In genomic region chr1:60978421-60979357, GRCh38 we compare ENCODE assay signal across 8 cellular contexts.
DNase-seq lines count a peak whose midpoint lies in the region; ATAC-seq and TF ChIP-seq lines count a peak whose summit lies in the region.

No MANE protein-coding gene starts in this region.

- no peaks in the 10 kb centered on the region for H3K79me2 ChIP-seq in parathyroid adenoma

- TF ChIP-seq POLR2A in erythroblast (IDR thresholded peaks at IDR 0.05; ENCODE audit: low read length): no peak

- no peak overlapping the region for H3K4me2 ChIP-seq in parathyroid adenoma (ENCODE audit: low read length)

- H3K4me1 ChIP-seq in parathyroid adenoma: peaks cover 6% of the 10 kb centered on the region

- H3K9me3 ChIP-seq in parathyroid adenoma (ENCODE audit: control insufficient read depth, low read length): no peaks in the 10 kb centered on the region

- ATAC-seq in GM21529 (IDR thresholded peaks at IDR 0.05; ENCODE audit: unreplicated experiment): peak; percentile 74

- peak overlapping the region; percentile 51 for H2AFZ ChIP-seq in parathyroid adenoma

- no peaks in the 10 kb centered on the region for H3K27me3 ChIP-seq in parathyroid adenoma (ENCODE audit: control insufficient read depth, insufficient read depth, low read length)

- no peaks in the 10 kb centered on the region for H3K36me3 ChIP-seq in parathyroid adenoma (ENCODE audit: control insufficient read depth, insufficient read depth, low read length)

- H3K4me3 ChIP-seq in parathyroid adenoma (ENCODE audit: low read depth, low read length): no peak overlapping the region

- TF ChIP-seq CTCF in VCaP (conservative IDR thresholded peaks at IDR 0.05) (peak; percentile 80), parathyroid adenoma (IDR thresholded peaks at IDR 0.05) (peak; percentile 52)

- peak; percentile 32 for DNase-seq in ELF-1 (ENCODE audit: low read depth, low spot score)
- peak in 42 of 76 experiments; percentile 5 to 60 (median 30) for DNase-seq in HUDEP-2 (lab: John Stamatoyannopoulos, UW; ENCODE audit: unreplicated experiment in 76 of 76)
- DNase-seq in erythroblast (lab: John Stamatoyannopoulos, UW): peak; percentile 83 to 87
- no peak for DNase-seq in cerebellum (ENCODE audit: low spot score)
- no peak for DNase-seq in effector CD4-positive, alpha-beta T cell

- no peak overlapping the region for H3K9ac ChIP-seq in parathyroid adenoma

- H3K27ac ChIP-seq in VCaP (no peak overlapping the region), parathyroid adenoma (no peak overlapping the region)

Comparison
In these comparisons a context has a peak if more than half of its experiments do, and no peak if none do; other contexts are left out.
1. DNase-seq: peak in ELF-1 (single experiment), HUDEP-2 (42 of 76) and erythroblast (2 of 2); none in cerebellum (single experiment) and effector CD4-positive, alpha-beta T cell (single experiment).